Comparison of ENCODE assay signal across 20 cellular contexts in the genomic region with DNA sequence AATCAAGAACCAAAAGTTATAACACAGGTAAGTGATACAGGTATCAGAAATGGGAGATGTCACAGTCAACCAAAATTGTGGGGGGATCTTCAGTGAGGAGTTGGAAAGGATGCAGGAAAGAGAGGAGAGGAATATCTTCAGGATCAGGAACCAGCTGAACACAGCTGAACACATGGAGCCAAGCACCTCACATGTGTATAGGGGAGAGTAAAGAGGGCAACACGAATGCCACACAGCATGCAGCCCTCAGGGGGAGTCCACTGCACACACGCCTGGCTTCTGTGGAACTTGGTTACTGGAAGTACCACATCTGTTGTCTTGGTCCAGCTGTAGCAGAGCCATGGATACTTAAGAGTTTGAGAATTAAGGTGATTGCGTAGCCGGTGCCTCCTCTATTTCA.
DNase-seq lines count a peak whose midpoint lies in the region; ATAC-seq, FAIRE-seq and TF ChIP-seq lines count a peak whose summit lies in the region.
"Had no signal": no experiment of that assay in that cellular context is flagged by ENCODE, and none has a peak within 500 bp of the region (broad histone marks: within the 10 kb centered on the region; RNA-seq: fewer than 3 reads in every experiment).

No MANE protein-coding gene starts in this region.

- H4K20me1 ChIP-seq in HepG2 (ENCODE audit: insufficient read depth, low read length), result no peaks in the 10 kb centered on the region
- no peaks in the 10 kb centered on the region for H4K20me1 ChIP-seq in smooth muscle cell (ENCODE audit: low read depth)
- H4K20me1 ChIP-seq: BLaER1 treated with 17β-estradiol and CSF1 and Interleukin-3, amounts not matched to agents 10 nM and 100 nM had no signal

- no peak for FAIRE-seq in HepG2 (lab: Jason Lieb, UNC)
- FAIRE-seq: A549, D721Med, G401.6, GM12891, GM19239 had no signal

- no peaks in the 10 kb centered on the region for H3K36me3 ChIP-seq in HepG2 (replicated peaks in 1 of 2; ENCODE audit: control insufficient read depth in 1 of 2, insufficient read depth in 2 of 2, low read length in 2 of 2)
- no peaks in the 10 kb centered on the region for H3K36me3 ChIP-seq in right lobe of liver
- no peaks in the 10 kb centered on the region for H3K36me3 ChIP-seq in smooth muscle cell (ENCODE audit: low read depth)
- H3K36me3 ChIP-seq: BLaER1 treated with 17β-estradiol and CSF1 and Interleukin-3, amounts not matched to agents 10 nM and 100 nM had no signal

- ATAC-seq in HepG2, result no peak
- no peak for ATAC-seq in right lobe of liver
- ATAC-seq in HG02840 (IDR thresholded peaks at IDR 0.05; ENCODE audit: low FRiP score, unreplicated experiment), result no peak
- ATAC-seq: A549; CD8-positive, alpha-beta T cell had no signal

- TF ChIP-seq CTCF in HepG2 (CRISPR knock-in tag; IDR thresholded peaks at IDR 0.05), result no peak
- TF ChIP-seq CTCF in right lobe of liver (IDR thresholded peaks at IDR 0.05), result no peak
- TF ChIP-seq CTCF in smooth muscle cell (IDR thresholded peaks at IDR 0.05; ENCODE audit: borderline replicate concordance, insufficient read depth, poor library complexity, severe bottlenecking), result no peak

- no TSS peak for BruUV-seq in HepG2 (replicated peaks; lab: Mats Ljungman, UMichigan)

- CTCF ChIA-PET in HepG2 (lab: Yijun Ruan, JAX; ENCODE audit: low intra/inter-chr PET ratio, low total read pairs), result no interaction called here

- H3F3A ChIP-seq in smooth muscle cell (ENCODE audit: low read depth), result no peaks in the 10 kb centered on the region

- H3K4me1 ChIP-seq in HepG2 (ENCODE audit: insufficient read depth, low read length), result no peaks in the 10 kb centered on the region
- no peaks in the 10 kb centered on the region for H3K4me1 ChIP-seq in right lobe of liver
- no peaks in the 10 kb centered on the region for H3K4me1 ChIP-seq in smooth muscle cell (ENCODE audit: low read depth)
- H3K4me1 ChIP-seq: A549; BLaER1 treated with 17β-estradiol and CSF1 and Interleukin-3, amounts not matched to agents 10 nM and 100 nM had no signal

- H3K4me2 ChIP-seq in HepG2 (ENCODE audit: low read depth, low read length) (no peak overlapping the region), smooth muscle cell (no peak overlapping the region)
- H3K4me2 ChIP-seq: A549; BLaER1 treated with 17β-estradiol and CSF1 and Interleukin-3, amounts not matched to agents 10 nM and 100 nM had no signal

- intact Hi-C loops in HepG2 (cut with micrococcal nuclease; ENCODE audit: unreplicated experiment) (no loop called here), right lobe of liver (cut with DNase I) (no loop called here)

- TF ChIP-seq RAD21 in HepG2 (CRISPR knock-in tag; IDR thresholded peaks at IDR 0.05), result no peak

- TF ChIP-seq POLR2A in HepG2 (IDR thresholded peaks at IDR 0.05; ENCODE audit: insufficient read depth in 1 of 2, low read depth in 2 of 2, low read length in 2 of 2) (no peak), right lobe of liver (IDR thresholded peaks at IDR 0.05) (no peak)

- H3K79me2 ChIP-seq in HepG2 (ENCODE audit: insufficient read depth, low read length), result no peaks in the 10 kb centered on the region
- no peaks in the 10 kb centered on the region for H3K79me2 ChIP-seq in smooth muscle cell (ENCODE audit: low read depth)

- H3K27ac ChIP-seq in HepG2 (ENCODE audit: extremely low read length, insufficient read depth, low read length) (no peak overlapping the region), right lobe of liver (no peak overlapping the region), smooth muscle cell (ENCODE audit: low read depth) (no peak overlapping the region)
- H3K27ac ChIP-seq: 22Rv1; A549; BLaER1 treated with 17β-estradiol and CSF1 and Interleukin-3, amounts not matched to agents 10 nM and 100 nM; C4-2B had no signal

- H3K9ac ChIP-seq in HepG2 (ENCODE audit: insufficient read depth, low read depth, low read length) (no peak overlapping the region), smooth muscle cell (ENCODE audit: low read depth) (no peak overlapping the region)
- H3K9ac ChIP-seq: BLaER1 treated with 17β-estradiol and CSF1 and Interleukin-3, amounts not matched to agents 10 nM and 100 nM had no signal

- H3K27me3 ChIP-seq in HepG2 (ENCODE audit: control insufficient read depth in 1 of 2, insufficient read depth in 2 of 2, low read length in 2 of 2), result no peaks in the 10 kb centered on the region
- H3K27me3 ChIP-seq in right lobe of liver, result no peaks in the 10 kb centered on the region
- no peaks in the 10 kb centered on the region for H3K27me3 ChIP-seq in smooth muscle cell (ENCODE audit: low read depth)
- H3K27me3 ChIP-seq: BLaER1 treated with 17β-estradiol and CSF1 and Interleukin-3, amounts not matched to agents 10 nM and 100 nM had no signal

- H3K9me3 ChIP-seq in HepG2 (ENCODE audit: low read length) (peaks cover 22% of the 10 kb centered on the region), right lobe of liver (no peaks in the 10 kb centered on the region), smooth muscle cell (replicated peaks; ENCODE audit: low read depth) (no peaks in the 10 kb centered on the region)
- H3K9me3 ChIP-seq: A549 had no signal

- in situ Hi-C loops in HepG2 (cut with HindIII; ENCODE audit: extremely low pct_ligation_motif_present, low pct_unique_long_range_greater_than_20kb), result no loop called here

- 10% methylated on average over 2 of the region's 4 CpGs for WGBS in HepG2 (ENCODE audit: low lambda C conversion rate)
- WGBS in right lobe of liver (ENCODE audit: insufficient coverage, low coverage, low lambda C conversion rate, missing lambda C conversion rate), result 100% methylated on average over 1 of the region's 4 CpGs
- WGBS in smooth muscle cell (ENCODE audit: low lambda C conversion rate), result 87% methylated on average over 4 of the region's 4 CpGs

- no peak overlapping the region for H2AFZ ChIP-seq in HepG2 (ENCODE audit: low read length)
- H2AFZ ChIP-seq in smooth muscle cell (ENCODE audit: low read depth), result no peak overlapping the region

- TF ChIP-seq EP300 in HepG2 (IDR thresholded peaks at IDR 0.05; ENCODE audit: low read depth in 2 of 2, low read length in 2 of 2) (no peak), HepG2 (CRISPR knock-in tag; IDR thresholded peaks at IDR 0.05; ENCODE audit: borderline replicate concordance) (no peak)

- H3K4me3 ChIP-seq in HepG2 (replicated peaks in 1 of 3; ENCODE audit: insufficient read depth in 1 of 3, low read depth in 2 of 3, low read length in 3 of 3) (no peak overlapping the region), right lobe of liver (no peak overlapping the region), smooth muscle cell (no peak overlapping the region)
- H3K4me3 ChIP-seq: A549; BLaER1 treated with 17β-estradiol and CSF1 and Interleukin-3, amounts not matched to agents 10 nM and 100 nM had no signal

- no peak for DNase-seq in HepG2 (ENCODE audit: low spot score)
- no peak for DNase-seq in right lobe of liver
- DNase-seq in islet precursor cell, result peak; percentile 16
- no peak for DNase-seq in smooth muscle cell (lab: John Stamatoyannopoulos, UW; ENCODE audit: unreplicated experiment)
- DNase-seq: AML-193; Caco-2; Calu3; CD4-positive, alpha-beta T cell; CD8-positive, alpha-beta T cell; DMS79 treated with DMSO at 0.1 percent for 48 hours; GF-D8 had no signal

- POLR2A ChIA-PET in HepG2 (lab: Yijun Ruan, JAX), result no interaction called here

TF ChIP-seq in HepG2, 621 proteins besides CTCF, POLR2A, EP300 and RAD21 (continues in another document):
- TF ChIP-seq, protein P1, sequence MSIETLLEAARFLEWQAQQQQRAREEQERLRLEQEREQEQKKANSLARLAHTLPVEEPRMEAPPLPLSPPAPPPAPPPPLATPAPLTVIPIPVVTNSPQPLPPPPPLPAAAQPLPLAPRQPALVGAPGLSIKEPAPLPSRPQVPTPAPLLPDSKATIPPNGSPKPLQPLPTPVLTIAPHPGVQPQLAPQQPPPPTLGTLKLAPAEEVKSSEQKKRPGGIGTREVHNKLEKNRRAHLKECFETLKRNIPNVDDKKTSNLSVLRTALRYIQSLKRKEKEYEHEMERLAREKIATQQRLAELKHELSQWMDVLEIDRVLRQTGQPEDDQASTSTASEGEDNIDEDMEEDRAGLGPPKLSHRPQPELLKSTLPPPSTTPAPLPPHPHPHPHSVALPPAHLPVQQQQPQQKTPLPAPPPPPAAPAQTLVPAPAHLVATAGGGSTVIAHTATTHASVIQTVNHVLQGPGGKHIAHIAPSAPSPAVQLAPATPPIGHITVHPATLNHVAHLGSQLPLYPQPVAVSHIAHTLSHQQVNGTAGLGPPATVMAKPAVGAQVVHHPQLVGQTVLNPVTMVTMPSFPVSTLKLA (IDR thresholded peaks at IDR 0.05), result peak; percentile 75
